22 cellular contexts compared by ENCODE assay signal in the genomic region with DNA sequence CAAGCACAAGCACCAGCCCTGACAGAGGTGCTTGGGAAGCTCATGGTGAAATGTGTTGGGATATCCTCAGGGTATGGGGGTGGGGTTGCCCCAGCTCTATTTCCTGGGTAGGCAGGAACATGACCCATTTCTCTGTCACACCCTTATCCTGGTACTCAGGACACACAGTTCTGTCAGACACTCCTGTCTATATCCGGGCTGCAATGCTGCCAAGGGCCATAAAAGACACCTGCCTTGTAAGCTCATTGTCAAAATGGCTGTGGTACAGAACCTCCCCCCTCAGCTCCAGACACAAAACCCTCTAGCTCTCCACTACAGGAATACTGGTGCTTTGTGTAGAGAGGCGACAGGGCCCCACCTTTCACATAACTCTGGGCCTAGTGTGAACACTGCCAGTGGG.
"Had no signal": no experiment of that assay in that cellular context is flagged by ENCODE, and none has a peak within 500 bp of the region (broad histone marks: within the 10 kb centered on the region; RNA-seq: fewer than 3 reads in every experiment).

No MANE protein-coding gene starts in this region.

- H3K27me3 ChIP-seq: left lung, spleen, testis, uterus had no signal

- H3K27ac ChIP-seq: left lung, spleen, testis, uterus had no signal

- H3K4me1 Mint-ChIP-seq: activated CD4-positive, alpha-beta memory T cell treated with anti-CD3 and anti-CD28 coated beads, Interleukin-2, amount 10 ng/mL, durations not matched to agents 7 days and 5 days; activated CD4-positive, alpha-beta T cell treated with anti-CD3 and anti-CD28 coated beads, Interleukin-2, amount 10 ng/mL, durations not matched to agents 7 days and 5 days; central memory CD8-positive, alpha-beta T cell; endodermal cell had no signal

- H3K27ac Mint-ChIP-seq: activated CD4-positive, alpha-beta memory T cell treated with anti-CD3 and anti-CD28 coated beads, Interleukin-2, amount 10 ng/mL, durations not matched to agents 7 days and 5 days; activated CD4-positive, alpha-beta T cell treated with anti-CD3 and anti-CD28 coated beads, Interleukin-2, amount 10 ng/mL, durations not matched to agents 7 days and 5 days; activated T-cell treated with anti-CD3 and anti-CD28 coated beads, Interleukin-2, amount 50 U/mL, for 24 hours; dendritic cell treated with granulocyte-macrophage colony-stimulating factor and Interleukin-4, amounts not matched to agents 40 ng/mL and 50 ng/mL, for 4 days; endodermal cell; natural killer cell treated with Interleukin-12 subunit alpha and Interleukin-12 subunit beta and Interleukin-15 and Interleukin-18, amount 100 ng/mL, for 72 hours; WTC11 had no signal

- DNase-seq: activated CD4-positive, alpha-beta memory T cell treated with anti-CD3 and anti-CD28 coated beads, Interleukin-2, amount 10 ng/mL, durations not matched to agents 7 days and 5 days; activated CD4-positive, alpha-beta T cell treated with anti-CD3 and anti-CD28 coated beads for 1 hour; activated CD4-positive, alpha-beta T cell treated with anti-CD3 and anti-CD28 coated beads, Interleukin-2, amount 10 ng/mL, durations not matched to agents 7 days and 5 days; activated CD8-positive, alpha-beta memory T cell treated with anti-CD3 and anti-CD28 coated beads, Interleukin-2, amount 50 U/mL, for 48 hours; activated gamma-delta T cell; activated naive CD4-positive, alpha-beta T cell treated with anti-CD3 and anti-CD28 coated beads, Interleukin-2, amount 50 U/mL, for 16 hours; activated T-cell treated with anti-CD3 and anti-CD28 coated beads, Interleukin-2, amount 50 U/mL, for 24 hours; amniotic stem cell; endodermal cell; left lung; right cardiac atrium; spleen; stimulated activated CD4-positive, alpha-beta T cell treated with anti-CD3 and anti-CD28 coated beads, Interleukin-2, amount 100 ng/mL, for 48 hours; stimulated activated naive CD8-positive, alpha-beta T cell treated with anti-CD3 and anti-CD28 coated beads, Interleukin-15, Interleukin-2, amounts not matched to agents 100 U/mL and 50 U/mL, for 24 hours; testis; trophoblast cell; uterus had no signal

- H3K4me3 ChIP-seq: left lung, lung, spleen, testis, uterus had no signal

- H3K36me3 ChIP-seq: left lung, spleen, uterus had no signal

- H3K9me3 ChIP-seq: testis, uterus had no signal

- H3K4me1 ChIP-seq: left lung, spleen, testis, uterus had no signal

- ATAC-seq: left lung; right cardiac atrium; stimulated activated naive CD8-positive, alpha-beta T cell treated with anti-CD3 and anti-CD28 coated beads, Interleukin-15, Interleukin-2, amounts not matched to agents 100 U/mL and 50 U/mL, for 24 hours; WTC11 had no signal

- H3K4me3 Mint-ChIP-seq: activated CD4-positive, alpha-beta memory T cell treated with anti-CD3 and anti-CD28 coated beads, Interleukin-2, amount 10 ng/mL, durations not matched to agents 7 days and 5 days; activated CD4-positive, alpha-beta T cell treated with anti-CD3 and anti-CD28 coated beads, Interleukin-2, amount 10 ng/mL, durations not matched to agents 7 days and 5 days; activated T-cell treated with anti-CD3 and anti-CD28 coated beads, Interleukin-2, amount 50 U/mL, for 24 hours; central memory CD8-positive, alpha-beta T cell; dendritic cell treated with granulocyte-macrophage colony-stimulating factor and Interleukin-4, amounts not matched to agents 40 ng/mL and 50 ng/mL, for 4 days; endodermal cell; natural killer cell treated with Interleukin-12 subunit alpha and Interleukin-12 subunit beta and Interleukin-15 and Interleukin-18, amount 100 ng/mL, for 72 hours; WTC11 had no signal
